ENCODE assay signal across 1 cellular context in the genomic region with DNA sequence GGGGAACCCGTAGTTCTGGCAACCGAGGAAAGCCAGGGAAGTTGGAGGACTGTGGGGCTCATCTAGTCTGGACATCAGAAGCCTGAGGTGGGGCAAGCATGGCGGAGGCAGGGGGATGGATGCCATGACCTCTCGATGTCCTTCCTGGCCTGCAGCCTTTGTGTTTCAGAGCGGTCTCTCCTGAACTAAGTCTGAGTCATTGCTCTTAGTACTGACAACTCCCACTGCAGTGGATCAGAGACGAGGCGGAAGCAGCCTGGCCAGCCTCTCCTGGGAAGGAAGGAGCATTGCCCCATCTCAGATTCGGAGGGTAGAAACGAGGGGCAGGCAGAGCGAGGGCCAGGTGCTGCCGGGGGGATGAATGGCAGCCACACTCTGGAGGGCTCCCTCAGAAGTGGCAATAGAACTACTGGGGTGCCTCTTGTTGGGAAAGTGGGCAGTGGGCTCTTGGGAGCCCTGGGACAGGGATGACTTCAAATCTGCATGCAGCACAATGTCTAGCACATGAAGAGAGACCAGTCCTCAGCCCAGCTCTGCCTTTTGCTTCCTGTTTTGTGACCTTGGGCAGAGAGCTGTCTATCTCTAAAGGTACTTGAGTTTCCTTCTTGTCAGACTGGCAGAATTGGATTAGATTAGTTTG.
TF ChIP-seq lines count a peak whose summit lies in the region.

No MANE protein-coding gene starts in this region.

TF ChIP-seq in HCT116, 20 proteins besides CTCF, POLR2A, EP300 and RAD21 (continued from another document):
- no peak for TF ChIP-seq REST (IDR thresholded peaks at IDR 0.05; ENCODE audit: low read depth)
- no peak for TF ChIP-seq SP1 (IDR thresholded peaks at IDR 0.05; ENCODE audit: low read depth)
